Comparison of ENCODE assay signal across 8 cellular contexts in genomic region chr4:1869530-1870327, GRCh38. TPM values are rescaled to one million over a fixed set of nuclear protein-coding genes. Genes with fewer than 3 reads are reported as not detected.
A peak's percentile ranks its signal among the peaks of the same experiment; 100 is the strongest.
DNase-seq lines count a peak whose midpoint lies in the region; ATAC-seq, FAIRE-seq and TF ChIP-seq lines count a peak whose summit lies in the region.

No MANE protein-coding gene starts in this region.

- no peak for FAIRE-seq in D721Med (lab: Jason Lieb, UNC)

- intact Hi-C loops in activated T-helper 1 cell treated with anti-CD3 and anti-CD28 coated beads, Interleukin-12 subunit alpha, Interleukin-12 subunit beta, Interleukin-2, Interleukin-4 antibody, amounts not matched to agents 30 ng/mL and 10 ng/mL and 1 ng/mL, durations not matched to agents 14 hours and 24 hours and 36 hours (cut with micrococcal nuclease), result loop anchor here (1.0 to 10.0 kb wide), 9 partner anchors 13 to 1205 kb away; partner anchors contain the start of genes CFAP99, CTBP1, GRK4 and HAUS3

- H3K36me3 Mint-ChIP-seq in activated T-helper 1 cell treated with anti-CD3 and anti-CD28 coated beads, Interleukin-12 subunit alpha, Interleukin-12 subunit beta, Interleukin-2, Interleukin-4 antibody, amounts not matched to agents 30 ng/mL and 10 ng/mL and 1 ng/mL, durations not matched to agents 14 hours and 24 hours and 36 hours (ENCODE audit: low read depth), result peaks cover 15% of the 10 kb centered on the region
- H3K36me3 Mint-ChIP-seq in immature natural killer cell, result no peaks in the 10 kb centered on the region

- H3K4me1 ChIP-seq in thoracic aorta (ENCODE audit: control insufficient read depth in 1 of 2, low read depth in 2 of 2), result peaks cover 5 to 22% of the 10 kb centered on the region in 2 donors

- H3K27ac Mint-ChIP-seq in activated T-helper 1 cell treated with anti-CD3 and anti-CD28 coated beads, Interleukin-12 subunit alpha, Interleukin-12 subunit beta, Interleukin-2, Interleukin-4 antibody, amounts not matched to agents 30 ng/mL and 10 ng/mL and 1 ng/mL, durations not matched to agents 14 hours and 24 hours and 36 hours, result peak overlapping the region; percentile 95
- H3K27ac Mint-ChIP-seq in immature natural killer cell, result peak overlapping the region; percentile 92 to 96 (median 95)

- H3K27ac ChIP-seq in thoracic aorta, result peak overlapping the region; percentile 92 to 97

- TF ChIP-seq CTCF in thoracic aorta (IDR thresholded peaks at IDR 0.05) (no peak), D721Med (IDR thresholded peaks at IDR 0.05; ENCODE audit: insufficient read depth, missing control alignments) (no peak)

- peak overlapping the region; percentile 88 for H3K4me3 Mint-ChIP-seq in activated T-helper 1 cell treated with anti-CD3 and anti-CD28 coated beads, Interleukin-12 subunit alpha, Interleukin-12 subunit beta, Interleukin-2, Interleukin-4 antibody, amounts not matched to agents 30 ng/mL and 10 ng/mL and 1 ng/mL, durations not matched to agents 14 hours and 24 hours and 36 hours
- peak overlapping the region; percentile 83 to 89 (median 87) for H3K4me3 Mint-ChIP-seq in immature natural killer cell

- DNase-seq in activated T-helper 1 cell treated with anti-CD3 and anti-CD28 coated beads, Interleukin-12 subunit alpha, Interleukin-12 subunit beta, Interleukin-2, Interleukin-4 antibody, amounts not matched to agents 30 ng/mL and 10 ng/mL and 1 ng/mL, durations not matched to agents 14 hours and 24 hours and 36 hours (ENCODE audit: low spot score), result no peak
- DNase-seq in immature natural killer cell, result no peak
- DNase-seq in thoracic aorta (ENCODE audit: low spot score), result no peak
- DNase-seq in D721Med (ENCODE audit: insufficient read length, low spot score), result no peak
- no peak for DNase-seq in NCI-H2107 treated with DMSO at 0.1 percent for 48 hours (lab: John Stamatoyannopoulos, UW; ENCODE audit: unreplicated experiment)
- no peak for DNase-seq in T1000 (lab: John Stamatoyannopoulos, UW)

- peak overlapping the region; percentile 99 for H3K4me3 ChIP-seq in thoracic aorta

- ATAC-seq in GM18907 (IDR thresholded peaks at IDR 0.05; ENCODE audit: unreplicated experiment) (peak; percentile 18), HG02943 (IDR thresholded peaks at IDR 0.05; ENCODE audit: low read depth, unreplicated experiment) (peak; percentile 11), thoracic aorta (ENCODE audit: insufficient number of reproducible peaks, low FRiP score, low read depth) (peak; percentile 1)

- peaks cover 1% of the 10 kb centered on the region for H3K27me3 Mint-ChIP-seq in activated T-helper 1 cell treated with anti-CD3 and anti-CD28 coated beads, Interleukin-12 subunit alpha, Interleukin-12 subunit beta, Interleukin-2, Interleukin-4 antibody, amounts not matched to agents 30 ng/mL and 10 ng/mL and 1 ng/mL, durations not matched to agents 14 hours and 24 hours and 36 hours (ENCODE audit: insufficient read depth)
- H3K27me3 Mint-ChIP-seq in immature natural killer cell (ENCODE audit: low read depth in 3 of 3), result peaks cover 7 to 20% (median 15%) of the 10 kb centered on the region in 3 donors

- no peaks in the 10 kb centered on the region for H3K27me3 ChIP-seq in thoracic aorta (replicated peaks; ENCODE audit: insufficient read depth)

- H3K9me3 Mint-ChIP-seq in activated T-helper 1 cell treated with anti-CD3 and anti-CD28 coated beads, Interleukin-12 subunit alpha, Interleukin-12 subunit beta, Interleukin-2, Interleukin-4 antibody, amounts not matched to agents 30 ng/mL and 10 ng/mL and 1 ng/mL, durations not matched to agents 14 hours and 24 hours and 36 hours, result no peaks in the 10 kb centered on the region
- no peaks in the 10 kb centered on the region for H3K9me3 Mint-ChIP-seq in immature natural killer cell

- H3K4me1 Mint-ChIP-seq in activated T-helper 1 cell treated with anti-CD3 and anti-CD28 coated beads, Interleukin-12 subunit alpha, Interleukin-12 subunit beta, Interleukin-2, Interleukin-4 antibody, amounts not matched to agents 30 ng/mL and 10 ng/mL and 1 ng/mL, durations not matched to agents 14 hours and 24 hours and 36 hours (ENCODE audit: low read depth), result peaks cover 34% of the 10 kb centered on the region
- H3K4me1 Mint-ChIP-seq in immature natural killer cell, result peaks cover 18 to 20% of the 10 kb centered on the region in 2 donors

- no peaks in the 10 kb centered on the region for H3K36me3 ChIP-seq in thoracic aorta

- H3K9me3 ChIP-seq in thoracic aorta, result no peaks in the 10 kb centered on the region

RNA-seq across cellular contexts. Expression of gene NSD2, which starts 1.5 kb away (rescaled TPM):
- total RNA-seq in activated T-helper 1 cell treated with anti-CD3 and anti-CD28 coated beads, Interleukin-12 subunit alpha, Interleukin-12 subunit beta, Interleukin-2, Interleukin-4 antibody, amounts not matched to agents 30 ng/mL and 10 ng/mL and 1 ng/mL, durations not matched to agents 14 hours and 24 hours and 36 hours, result 200 and 202 TPM in 2 replicates
- polyA plus RNA-seq in immature natural killer cell, result 1 to 10 TPM; 1.8 to 7.2 (median 4.4) TPM
- 10 to 100 TPM; 18.8 to 35.4 TPM for total RNA-seq in thoracic aorta

RNA-seq across cellular contexts. Expression of gene LETM1, which starts 13.8 kb away (rescaled TPM):
- total RNA-seq in activated T-helper 1 cell treated with anti-CD3 and anti-CD28 coated beads, Interleukin-12 subunit alpha, Interleukin-12 subunit beta, Interleukin-2, Interleukin-4 antibody, amounts not matched to agents 30 ng/mL and 10 ng/mL and 1 ng/mL, durations not matched to agents 14 hours and 24 hours and 36 hours, result 93.9 and 101 TPM in 2 replicates
- polyA plus RNA-seq in immature natural killer cell, result 10 to 100 TPM in 2 of 3 donors, 1 to 10 TPM in 1; 8.0 to 17.0 (median 10.6) TPM
- 10 to 100 TPM; 30.5 to 68.9 TPM for total RNA-seq in thoracic aorta
